In the genomic region with DNA sequence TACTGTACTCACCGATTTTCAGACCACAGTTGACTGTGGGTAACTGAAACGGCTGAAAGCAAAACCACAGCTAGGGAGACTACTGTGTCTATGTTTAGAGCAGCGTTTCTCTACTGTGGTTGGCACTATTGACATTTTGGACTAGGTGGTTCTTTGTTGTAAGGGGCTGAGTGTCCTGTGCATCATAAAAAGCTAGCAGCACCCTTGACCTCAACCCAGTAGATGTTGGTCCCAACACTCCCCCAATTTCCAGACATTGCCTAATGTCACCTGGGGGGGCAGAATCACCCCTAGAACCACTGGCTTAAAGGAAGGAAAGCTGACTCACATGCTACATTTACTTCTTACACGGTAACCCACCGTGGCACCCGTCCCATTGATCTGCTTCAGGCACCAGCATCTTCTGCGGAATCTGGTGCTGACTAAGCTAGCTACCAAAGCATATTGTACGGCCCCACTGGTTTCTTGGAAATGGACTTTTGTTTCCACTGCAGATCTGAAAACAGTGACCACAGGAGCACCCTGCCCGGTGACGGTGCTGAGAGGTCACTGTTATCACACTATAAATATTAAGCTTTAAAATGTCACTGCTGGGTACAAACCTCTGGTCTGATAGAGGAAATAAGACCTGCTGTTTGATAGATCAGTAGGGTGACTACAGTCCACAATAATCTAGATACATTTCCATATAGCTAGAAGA, we compare ENCODE assay signal across 9 cellular contexts.
DNase-seq lines count a peak whose midpoint lies in the region; ATAC-seq, FAIRE-seq and TF ChIP-seq lines count a peak whose summit lies in the region.
"Had no signal": no experiment of that assay in that cellular context is flagged by ENCODE, and none has a peak within 500 bp of the region (broad histone marks: within the 10 kb centered on the region; RNA-seq: fewer than 3 reads in every experiment).

No MANE protein-coding gene starts in this region.

- H2AFZ ChIP-seq in PC-3 (ENCODE audit: low read length) = no peak overlapping the region
- no peak overlapping the region for H2AFZ ChIP-seq in GM23248

- no peak overlapping the region for H3K4me3 ChIP-seq in PC-3 (ENCODE audit: low read length)
- H3K4me3 ChIP-seq in GM23248 = no peak overlapping the region
- H3K4me3 ChIP-seq: heart left ventricle had no signal

- H3K27ac ChIP-seq in PC-3 (ENCODE audit: low read length) (no peak overlapping the region), GM23248 (no peak overlapping the region)
- H3K27ac ChIP-seq: heart left ventricle had no signal

- WGBS in GM23248 (ENCODE audit: low coverage in 1 of 2, low lambda C conversion rate in 2 of 2, missing lambda C conversion rate in 2 of 2), 2 experiments = 71 to 74% methylated on average over 10 of the region's 10 CpGs

- H3K4me3 Mint-ChIP-seq in naive thymus-derived CD8-positive, alpha-beta T cell = peak overlapping the region; percentile 55 to 86 (median 74)

- BruUV-seq in PC-3 (replicated peaks; lab: Mats Ljungman, UMichigan) = no TSS peak

- H3K79me2 ChIP-seq in PC-3 (ENCODE audit: low read length) (no peaks in the 10 kb centered on the region), GM23248 (ENCODE audit: insufficient read depth) (no peaks in the 10 kb centered on the region)

- H3K36me3 ChIP-seq in PC-3 (ENCODE audit: low read depth, low read length) = no peaks in the 10 kb centered on the region
- H3K36me3 ChIP-seq in GM23248 (ENCODE audit: low read depth) = no peaks in the 10 kb centered on the region
- H3K36me3 ChIP-seq: heart left ventricle had no signal

- H3K36me3 Mint-ChIP-seq in naive thymus-derived CD8-positive, alpha-beta T cell = no peaks in the 10 kb centered on the region

- H3K4me1 Mint-ChIP-seq in naive thymus-derived CD8-positive, alpha-beta T cell = peaks cover 13 to 35% (median 27%) of the 10 kb centered on the region in 4 donors

- peak overlapping the region in 4 of 10 donors; percentile 4 to 75 (median 25) for H3K27ac Mint-ChIP-seq in naive thymus-derived CD8-positive, alpha-beta T cell

- H3K9ac ChIP-seq in PC-3 (ENCODE audit: low read length) (no peak overlapping the region), GM23248 (no peak overlapping the region)

- H3F3A ChIP-seq in PC-3 (ENCODE audit: low read length, unreplicated experiment) = no peaks in the 10 kb centered on the region
- H3F3A ChIP-seq in GM23248 (ENCODE audit: insufficient read depth) = no peaks in the 10 kb centered on the region

- peaks cover 17% of the 10 kb centered on the region for H3K27me3 ChIP-seq in PC-3 (ENCODE audit: low read length)
- H3K27me3 ChIP-seq in GM23248 (replicated peaks; ENCODE audit: insufficient read depth) = peaks cover 27% of the 10 kb centered on the region; the same call in 1 of the 2 replicates

- no peak for TF ChIP-seq CTCF in PC-3 (conservative IDR thresholded peaks at IDR 0.05; ENCODE audit: low read depth, low read length)

- in situ Hi-C loops in GM23248 (cut with MboI) = no loop called here

- H3K9me3 ChIP-seq in PC-3 (ENCODE audit: low read length) (no peaks in the 10 kb centered on the region), GM23248 (ENCODE audit: low read depth) (no peaks in the 10 kb centered on the region)
- H3K9me3 ChIP-seq: heart left ventricle had no signal

- ATAC-seq in HG03108 (IDR thresholded peaks at IDR 0.05; ENCODE audit: unreplicated experiment) = peak; percentile 86
- ATAC-seq in naive thymus-derived CD8-positive, alpha-beta T cell = peak; percentile 95 to 97
- ATAC-seq in PC-3 = no peak

- no peak overlapping the region for H3K4me2 ChIP-seq in PC-3 (ENCODE audit: low read length)
- H3K4me2 ChIP-seq in GM23248 (ENCODE audit: unreplicated experiment) = no peak overlapping the region

- H3K27me3 Mint-ChIP-seq in naive thymus-derived CD8-positive, alpha-beta T cell = peaks cover 10 to 23% (median 14%) of the 10 kb centered on the region in 5 donors

- H4K20me1 ChIP-seq in PC-3 (ENCODE audit: low read length) = no peaks in the 10 kb centered on the region
- no peaks in the 10 kb centered on the region for H4K20me1 ChIP-seq in GM23248 (ENCODE audit: insufficient read depth)

- DNase-seq in GM19239 (ENCODE audit: insufficient read length, low spot score) (no peak), medulla oblongata (ENCODE audit: extremely low spot score) (no peak), PC-3 (no peak), GM23248 (no peak), NCI-H2081 treated with DMSO at 0.1 percent for 48 hours (lab: John Stamatoyannopoulos, UW) (no peak)
- DNase-seq in activated CD4-positive, alpha-beta T cell treated with anti-CD3 and anti-CD28 coated beads for 48 hours = peak; percentile 73
- peak in 7 of 10 donors; percentile 10 to 58 (median 33) for DNase-seq in naive thymus-derived CD8-positive, alpha-beta T cell
- DNase-seq: heart left ventricle had no signal

- POLR2A ChIA-PET in naive thymus-derived CD8-positive, alpha-beta T cell (lab: Charles Lee) = interaction anchor here (0.5 kb wide), 1 partner anchor 534 kb away, joined by 3 read pairs; no protein-coding TSS in a partner anchor
- POLR2A ChIA-PET in PC-3 (lab: Charles Lee; ENCODE audit: unreplicated experiment) = interaction anchor here (0.6 kb wide), 1 partner anchor 146 kb away, joined by 4 read pairs; no protein-coding TSS in a partner anchor

- CTCF ChIA-PET in PC-3 (lab: Charles Lee) = no interaction called here

- no peaks in the 10 kb centered on the region for H3K9me3 Mint-ChIP-seq in naive thymus-derived CD8-positive, alpha-beta T cell

- H3K4me1 ChIP-seq in PC-3 (ENCODE audit: insufficient read depth, low read length) (no peaks in the 10 kb centered on the region), GM23248 (ENCODE audit: insufficient read depth) (no peaks in the 10 kb centered on the region)

- H3K9me2 ChIP-seq in PC-3 (replicated peaks; ENCODE audit: low read length) = no peaks in the 10 kb centered on the region
- H3K9me2 ChIP-seq in GM23248 (ENCODE audit: insufficient read depth) = no peaks in the 10 kb centered on the region

- peak; percentile 91 for FAIRE-seq in GM19239 (lab: Jason Lieb, UNC)

- intact Hi-C loops in PC-3 (cut with micrococcal nuclease) = no loop called here

Comparison
In these comparisons a context has a peak if more than half of its experiments do, and no peak if none do; other contexts are left out.
1. DNase-seq: peak in activated CD4-positive, alpha-beta T cell treated with anti-CD3 and anti-CD28 coated beads for 48 hours (single experiment) and naive thymus-derived CD8-positive, alpha-beta T cell (7 of 10); none in GM19239 (single experiment), medulla oblongata (single experiment), PC-3 (single experiment), GM23248 (single experiment) and NCI-H2081 treated with DMSO at 0.1 percent for 48 hours (single experiment).